8 cellular contexts compared by ENCODE assay signal in the genomic region with DNA sequence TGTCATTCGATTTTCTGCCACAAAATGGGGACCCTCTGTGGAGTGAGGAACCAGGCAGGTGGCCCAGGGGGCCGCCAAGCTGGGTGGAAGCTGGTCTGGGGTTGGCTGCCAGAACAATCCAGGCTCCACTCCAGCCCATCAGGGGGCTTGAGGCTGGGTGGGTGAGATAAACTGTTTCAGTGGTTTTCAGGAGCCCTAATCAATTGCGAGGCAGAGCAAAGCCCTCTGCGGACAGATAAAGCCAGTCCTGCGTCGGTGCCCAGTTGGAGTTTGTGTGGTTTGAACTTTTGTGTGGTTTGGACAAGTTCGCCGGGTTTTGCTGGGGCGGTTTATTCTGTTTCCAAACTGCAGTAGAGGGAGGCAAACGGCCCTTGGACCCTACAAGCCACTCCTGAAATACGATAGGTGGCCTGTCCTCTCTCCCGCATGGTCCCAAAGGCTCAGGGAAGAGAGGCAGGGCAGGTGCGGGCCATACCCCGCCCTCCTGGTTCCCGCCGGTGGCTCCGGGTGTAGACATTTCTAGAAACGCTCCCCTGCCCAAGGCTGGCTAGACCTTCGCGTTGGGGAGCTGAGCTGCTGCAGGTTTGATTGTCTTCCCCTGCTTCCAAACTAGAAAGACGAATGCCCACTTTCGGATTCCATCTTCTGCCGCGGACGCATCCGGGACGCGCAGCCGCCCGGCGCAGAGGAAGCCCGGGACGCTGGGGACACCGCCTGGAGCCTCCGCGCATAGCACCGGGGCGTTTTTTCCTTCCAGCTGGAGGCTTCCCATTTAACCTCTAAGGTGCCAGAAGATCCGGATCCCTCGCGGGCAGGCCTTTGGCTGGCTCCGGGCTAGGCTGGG.
DNase-seq lines count a peak whose midpoint lies in the region; ATAC-seq and TF ChIP-seq lines count a peak whose summit lies in the region.

No MANE protein-coding gene starts in this region.

- H3K36me3 ChIP-seq in HUES48 (ENCODE audit: control insufficient read depth, insufficient read depth, low read length) (no peaks in the 10 kb centered on the region), Panc1 (ENCODE audit: control insufficient read depth, insufficient read depth, low read length) (no peaks in the 10 kb centered on the region)

- peaks cover 2% of the 10 kb centered on the region for H3K4me1 Mint-ChIP-seq in activated T-helper 2 cell treated with anti-CD3 and anti-CD28 coated beads, Interferon-gamma antibody, Interleukin-2, Interleukin-4, amounts not matched to agents 10 μg/mL and 5 μg/mL and 100 μg/mL, durations not matched to agents 14 hours and 24 hours and 36 hours (ENCODE audit: low read depth)
- peaks cover 31% of the 10 kb centered on the region for H3K4me1 Mint-ChIP-seq in nephron progenitor cell

- BruUV-seq in Panc1 (replicated peaks; lab: Mats Ljungman, UMichigan), result no TSS peak

- peak; percentile 35 for DNase-seq in DMS153 treated with DMSO at 0.1 percent for 48 hours (lab: John Stamatoyannopoulos, UW; ENCODE audit: unreplicated experiment)
- DNase-seq in Panc1 (ENCODE audit: low read depth, low spot score), result no peak
- peak; percentile 22 for DNase-seq in activated T-helper 2 cell treated with anti-CD3 and anti-CD28 coated beads, Interferon-gamma antibody, Interleukin-2, Interleukin-4, amounts not matched to agents 10 μg/mL and 5 μg/mL and 100 μg/mL, durations not matched to agents 14 hours and 24 hours and 36 hours (ENCODE audit: low spot score)
- peak; percentile 68 for DNase-seq in fibroblast of villous mesenchyme (ENCODE audit: low read depth)
- peak; percentile 76 for DNase-seq in nephron progenitor cell
- peak; percentile 68 for DNase-seq in superior temporal gyrus (ENCODE audit: extremely low spot score)

- intact Hi-C loops in Panc1 (cut with micrococcal nuclease; ENCODE audit: unreplicated experiment), result loop anchor here (10.0 kb wide), 2 partner anchors 92 to 162 kb away; no protein-coding TSS in a partner anchor
- intact Hi-C loops in activated T-helper 2 cell treated with anti-CD3 and anti-CD28 coated beads, Interferon-gamma antibody, Interleukin-2, Interleukin-4, amounts not matched to agents 10 μg/mL and 5 μg/mL and 100 μg/mL, durations not matched to agents 14 hours and 24 hours and 36 hours (cut with micrococcal nuclease), result loop anchor here (10.0 kb wide), 1 partner anchor 198 kb away; no protein-coding TSS in a partner anchor

- 0 out of 2 replicates have a peak overlapping the region, but pooled peaks have one; percentile 35 for H3K9ac ChIP-seq in HUES48 (ENCODE audit: low read depth, low read length)

- no peaks in the 10 kb centered on the region for H3K9me3 Mint-ChIP-seq in activated T-helper 2 cell treated with anti-CD3 and anti-CD28 coated beads, Interferon-gamma antibody, Interleukin-2, Interleukin-4, amounts not matched to agents 10 μg/mL and 5 μg/mL and 100 μg/mL, durations not matched to agents 14 hours and 24 hours and 36 hours
- peaks cover 29% of the 10 kb centered on the region for H3K9me3 Mint-ChIP-seq in nephron progenitor cell

- POLR2A ChIA-PET in Panc1 (lab: Charles Lee), result no interaction called here

- TF ChIP-seq CTCF in Panc1 (IDR thresholded peaks at IDR 0.05) (peak; percentile 85), fibroblast of villous mesenchyme (IDR thresholded peaks at IDR 0.05; ENCODE audit: insufficient read depth, low read depth, low read length) (peak; percentile 66), nephron progenitor cell (IDR thresholded peaks at IDR 0.05) (peak; percentile 74)

- H3K27ac ChIP-seq in HUES48 (ENCODE audit: low read depth, low read length) (no peak overlapping the region), Panc1 (ENCODE audit: low read length) (peak overlapping the region; percentile 61)

- H3K9me3 ChIP-seq in HUES48 (ENCODE audit: control insufficient read depth, insufficient read depth, low read length) (peaks cover 4% of the 10 kb centered on the region; the same call in 1 of the 2 replicates), Panc1 (ENCODE audit: control insufficient read depth, insufficient read depth, low read depth, low read length) (no peaks in the 10 kb centered on the region)

- peak overlapping the region; percentile 68 for H3K4me3 Mint-ChIP-seq in activated T-helper 2 cell treated with anti-CD3 and anti-CD28 coated beads, Interferon-gamma antibody, Interleukin-2, Interleukin-4, amounts not matched to agents 10 μg/mL and 5 μg/mL and 100 μg/mL, durations not matched to agents 14 hours and 24 hours and 36 hours (ENCODE audit: low read depth)
- peak overlapping the region; percentile 73 for H3K4me3 Mint-ChIP-seq in nephron progenitor cell

- H3K36me3 Mint-ChIP-seq in activated T-helper 2 cell treated with anti-CD3 and anti-CD28 coated beads, Interferon-gamma antibody, Interleukin-2, Interleukin-4, amounts not matched to agents 10 μg/mL and 5 μg/mL and 100 μg/mL, durations not matched to agents 14 hours and 24 hours and 36 hours (ENCODE audit: low read depth), result no peaks in the 10 kb centered on the region
- H3K36me3 Mint-ChIP-seq in nephron progenitor cell (ENCODE audit: low read depth), result no peaks in the 10 kb centered on the region

- in situ Hi-C loops in Panc1 (cut with HindIII; ENCODE audit: low pct_unique_long_range_greater_than_20kb, low sequenced_read_pairs), result no loop called here

- peak overlapping the region; percentile 57 for H3K4me3 ChIP-seq in HUES48 (ENCODE audit: low read depth, low read length)
- H3K4me3 ChIP-seq in Panc1 (ENCODE audit: low read depth in 2 of 2, low read length in 2 of 2), result peak overlapping the region; percentile 39 to 53
- peak overlapping the region; percentile 54 for H3K4me3 ChIP-seq in fibroblast of villous mesenchyme (ENCODE audit: low read depth, low read length)

- H3K27me3 Mint-ChIP-seq in activated T-helper 2 cell treated with anti-CD3 and anti-CD28 coated beads, Interferon-gamma antibody, Interleukin-2, Interleukin-4, amounts not matched to agents 10 μg/mL and 5 μg/mL and 100 μg/mL, durations not matched to agents 14 hours and 24 hours and 36 hours (ENCODE audit: low read depth), result peaks cover 1% of the 10 kb centered on the region
- H3K27me3 Mint-ChIP-seq in nephron progenitor cell (ENCODE audit: low read depth, poor library complexity), result peaks cover 36% of the 10 kb centered on the region

- CTCF ChIA-PET in Panc1 (lab: Charles Lee), result interaction anchor here (0.5 to 0.6 kb wide), 2 partner anchors 49 to 52 kb away, joined by 3 to 4 read pairs; no protein-coding TSS in a partner anchor

- no peak overlapping the region for H3K27ac Mint-ChIP-seq in activated T-helper 2 cell treated with anti-CD3 and anti-CD28 coated beads, Interferon-gamma antibody, Interleukin-2, Interleukin-4, amounts not matched to agents 10 μg/mL and 5 μg/mL and 100 μg/mL, durations not matched to agents 14 hours and 24 hours and 36 hours
- H3K27ac Mint-ChIP-seq in nephron progenitor cell, result no peak overlapping the region

- H3K27me3 ChIP-seq in HUES48 (ENCODE audit: control insufficient read depth, insufficient read depth, low read length) (peaks cover 20% of the 10 kb centered on the region; the same call in 1 of the 2 replicates), Panc1 (ENCODE audit: control insufficient read depth, insufficient read depth, low read length) (no peaks in the 10 kb centered on the region)

- ATAC-seq in Panc1 (peak; percentile 96), HG03442 (IDR thresholded peaks at IDR 0.05; ENCODE audit: unreplicated experiment) (no peak)

- H3K4me1 ChIP-seq in HUES48 (ENCODE audit: control insufficient read depth, insufficient read depth, low read length) (peaks cover 6% of the 10 kb centered on the region), Panc1 (ENCODE audit: control insufficient read depth, insufficient read depth, low read length) (peaks cover 4% of the 10 kb centered on the region)
